Comparison of ENCODE assay signal across 13 cellular contexts in genomic region chr2:61419129-61419528, GRCh38. TPM values are rescaled to one million over a fixed set of nuclear protein-coding genes. Genes with fewer than 3 reads are reported as not detected.
DNase-seq lines count a peak whose midpoint lies in the region; ATAC-seq lines count a peak whose summit lies in the region.
"Had no signal": no experiment of that assay in that cellular context is flagged by ENCODE, and none has a peak within 500 bp of the region (broad histone marks: within the 10 kb centered on the region; RNA-seq: fewer than 3 reads in every experiment).

No MANE protein-coding gene starts in this region.

- no peaks in the 10 kb centered on the region for H3K9me3 Mint-ChIP-seq in activated CD8-positive, alpha-beta memory T cell treated with anti-CD3 and anti-CD28 coated beads, Interleukin-2, amount 10 ng/mL, durations not matched to agents 7 days and 5 days (ENCODE audit: low read depth)
- H3K9me3 Mint-ChIP-seq in activated CD4-positive, alpha-beta memory T cell treated with anti-CD3 and anti-CD28 coated beads, Interleukin-2, amount 10 ng/mL, durations not matched to agents 7 days and 5 days = no peaks in the 10 kb centered on the region
- no peaks in the 10 kb centered on the region for H3K9me3 Mint-ChIP-seq in naive thymus-derived CD4-positive, alpha-beta T cell

- no peaks in the 10 kb centered on the region for H3K27me3 ChIP-seq in naive thymus-derived CD4-positive, alpha-beta T cell (ENCODE audit: control insufficient read depth in 2 of 2, insufficient read depth in 2 of 2, low read length in 2 of 2)
- H3K27me3 ChIP-seq: ascending aorta, pancreas, thyroid gland had no signal

- peak; percentile 70 for DNase-seq in activated CD8-positive, alpha-beta memory T cell treated with anti-CD3 and anti-CD28 coated beads, Interleukin-2, amount 10 ng/mL, durations not matched to agents 7 days and 5 days
- no peak for DNase-seq in activated CD8-positive, alpha-beta memory T cell treated with anti-CD3 and anti-CD28 coated beads, Interleukin-2, amount 50 U/mL, for 4 hours
- DNase-seq in activated CD4-positive, alpha-beta memory T cell treated with anti-CD3 and anti-CD28 coated beads, Interleukin-2, amount 10 ng/mL, durations not matched to agents 7 days and 5 days = peak; percentile 55
- DNase-seq in naive thymus-derived CD4-positive, alpha-beta T cell = no peak
- DNase-seq in activated effector memory CD4-positive, alpha-beta T cell treated with Interleukin-2 at 50 U/mL for 16 hours = no peak
- DNase-seq in Right ventricle myocardium inferior (ENCODE audit: missing footprints) = no peak
- DNase-seq: NCI-H2081, pancreas, T1000, thyroid gland had no signal

- H3K27ac ChIP-seq in naive thymus-derived CD4-positive, alpha-beta T cell (ENCODE audit: low read depth, low read length) = no peak overlapping the region
- H3K27ac ChIP-seq: ascending aorta, pancreas, thyroid gland had no signal

- no peak overlapping the region for H3K27ac Mint-ChIP-seq in activated CD8-positive, alpha-beta memory T cell treated with anti-CD3 and anti-CD28 coated beads, Interleukin-2, amount 10 ng/mL, durations not matched to agents 7 days and 5 days
- H3K27ac Mint-ChIP-seq in activated CD4-positive, alpha-beta memory T cell treated with anti-CD3 and anti-CD28 coated beads, Interleukin-2, amount 10 ng/mL, durations not matched to agents 7 days and 5 days = no peak overlapping the region
- no peak overlapping the region for H3K27ac Mint-ChIP-seq in naive thymus-derived CD4-positive, alpha-beta T cell

- CTCF ChIA-PET in activated CD8-positive, alpha-beta memory T cell treated with anti-CD3 and anti-CD28 coated beads, Interleukin-2, amount 10 ng/mL, durations not matched to agents 7 days and 5 days (lab: Charles Lee) = interaction anchor here (0.9 to 1.8 kb wide), 3 partner anchors 13 to 120 kb away, joined by 3 to 4 read pairs (median 3); no protein-coding TSS in a partner anchor
- CTCF ChIA-PET in activated CD4-positive, alpha-beta memory T cell treated with anti-CD3 and anti-CD28 coated beads, Interleukin-2, amount 10 ng/mL, durations not matched to agents 7 days and 5 days (lab: Charles Lee) = interaction anchor here (0.6 to 4.6 kb wide), 7 partner anchors 8 to 142 kb away, joined by 3 to 22 read pairs (median 3); no protein-coding TSS in a partner anchor
- CTCF ChIA-PET in naive thymus-derived CD4-positive, alpha-beta T cell (lab: Charles Lee) = interaction anchor here (0.7 kb wide), 1 partner anchor 58 kb away, joined by 5 read pairs; no protein-coding TSS in a partner anchor

- H3K4me3 ChIP-seq in naive thymus-derived CD4-positive, alpha-beta T cell (ENCODE audit: low read length) = no peak overlapping the region
- H3K4me3 ChIP-seq: ascending aorta, pancreas, thyroid gland had no signal

- ATAC-seq in activated CD8-positive, alpha-beta memory T cell treated with anti-CD3 and anti-CD28 coated beads, Interleukin-2, amount 10 ng/mL, durations not matched to agents 7 days and 5 days = peak; percentile 77
- ATAC-seq in GM21528 (IDR thresholded peaks at IDR 0.05; ENCODE audit: low FRiP score, unreplicated experiment) (peak; percentile 57), GM18870 (IDR thresholded peaks at IDR 0.05; ENCODE audit: unreplicated experiment) (no peak), Right ventricle myocardium inferior (no peak)
- ATAC-seq in naive thymus-derived CD4-positive, alpha-beta T cell = peak; percentile 37

- H3K4me3 Mint-ChIP-seq in activated CD8-positive, alpha-beta memory T cell treated with anti-CD3 and anti-CD28 coated beads, Interleukin-2, amount 10 ng/mL, durations not matched to agents 7 days and 5 days = no peak overlapping the region
- no peak overlapping the region for H3K4me3 Mint-ChIP-seq in activated CD4-positive, alpha-beta memory T cell treated with anti-CD3 and anti-CD28 coated beads, Interleukin-2, amount 10 ng/mL, durations not matched to agents 7 days and 5 days
- H3K4me3 Mint-ChIP-seq in naive thymus-derived CD4-positive, alpha-beta T cell = peak overlapping the region in 1 of 10 donors; percentile 16

- peaks cover 1% of the 10 kb centered on the region for H3K36me3 Mint-ChIP-seq in activated CD8-positive, alpha-beta memory T cell treated with anti-CD3 and anti-CD28 coated beads, Interleukin-2, amount 10 ng/mL, durations not matched to agents 7 days and 5 days
- H3K36me3 Mint-ChIP-seq in activated CD4-positive, alpha-beta memory T cell treated with anti-CD3 and anti-CD28 coated beads, Interleukin-2, amount 10 ng/mL, durations not matched to agents 7 days and 5 days (ENCODE audit: low read depth) = peaks cover 8% of the 10 kb centered on the region
- peaks cover 0 to 8% (median 4%) of the 10 kb centered on the region in 5 donors for H3K36me3 Mint-ChIP-seq in naive thymus-derived CD4-positive, alpha-beta T cell

- POLR2A ChIA-PET in activated CD4-positive, alpha-beta memory T cell treated with anti-CD3 and anti-CD28 coated beads, Interleukin-2, amount 10 ng/mL, durations not matched to agents 7 days and 5 days (lab: Charles Lee) = interaction anchor here (1.0 to 1.7 kb wide), 3 partner anchors 17 to 242 kb away, joined by 3 to 5 read pairs (median 4); no protein-coding TSS in a partner anchor
- POLR2A ChIA-PET in naive thymus-derived CD4-positive, alpha-beta T cell (lab: Charles Lee) = interaction anchor here (1.1 kb wide), 1 partner anchor 111 kb away, joined by 5 read pairs; no protein-coding TSS in a partner anchor

- H3K27me3 Mint-ChIP-seq in activated CD8-positive, alpha-beta memory T cell treated with anti-CD3 and anti-CD28 coated beads, Interleukin-2, amount 10 ng/mL, durations not matched to agents 7 days and 5 days = no peaks in the 10 kb centered on the region
- H3K27me3 Mint-ChIP-seq in activated CD4-positive, alpha-beta memory T cell treated with anti-CD3 and anti-CD28 coated beads, Interleukin-2, amount 10 ng/mL, durations not matched to agents 7 days and 5 days = no peaks in the 10 kb centered on the region
- H3K27me3 Mint-ChIP-seq in naive thymus-derived CD4-positive, alpha-beta T cell = no peaks in the 10 kb centered on the region

- H3K9me3 ChIP-seq in naive thymus-derived CD4-positive, alpha-beta T cell (ENCODE audit: control insufficient read depth in 2 of 3, low read length in 3 of 3) = no peaks in the 10 kb centered on the region
- H3K9me3 ChIP-seq: ascending aorta, pancreas, thyroid gland had no signal

- H3K36me3 ChIP-seq in naive thymus-derived CD4-positive, alpha-beta T cell (ENCODE audit: control insufficient read depth in 2 of 3, insufficient read depth in 3 of 3, low read length in 3 of 3) = peaks cover 0 to 13% (median 0%) of the 10 kb centered on the region in 3 experiments
- H3K36me3 ChIP-seq: ascending aorta, pancreas, thyroid gland had no signal

- H3K4me1 ChIP-seq in naive thymus-derived CD4-positive, alpha-beta T cell (ENCODE audit: control insufficient read depth in 2 of 2, insufficient read depth in 2 of 2, low read length in 2 of 2) = peaks cover 20 to 29% of the 10 kb centered on the region in 2 donors

- H3K4me1 Mint-ChIP-seq in activated CD8-positive, alpha-beta memory T cell treated with anti-CD3 and anti-CD28 coated beads, Interleukin-2, amount 10 ng/mL, durations not matched to agents 7 days and 5 days = peaks cover 36% of the 10 kb centered on the region
- H3K4me1 Mint-ChIP-seq in activated CD4-positive, alpha-beta memory T cell treated with anti-CD3 and anti-CD28 coated beads, Interleukin-2, amount 10 ng/mL, durations not matched to agents 7 days and 5 days = peaks cover 33% of the 10 kb centered on the region
- peaks cover 34 to 71% (median 58%) of the 10 kb centered on the region in 7 donors for H3K4me1 Mint-ChIP-seq in naive thymus-derived CD4-positive, alpha-beta T cell

- intact Hi-C loops in naive thymus-derived CD4-positive, alpha-beta T cell (cut with micrococcal nuclease) = no loop called here
- intact Hi-C loops in Right ventricle myocardium inferior (cut with DNase I) = no loop called here

RNA-seq across cellular contexts. Expression of gene USP34, which starts 51.8 kb away (rescaled TPM):
- 10 to 100 TPM; 70.3 to 93.7 TPM for total RNA-seq in activated CD8-positive, alpha-beta memory T cell treated with anti-CD3 and anti-CD28 coated beads, Interleukin-2, amount 10 ng/mL, durations not matched to agents 7 days and 5 days
- total RNA-seq in activated CD4-positive, alpha-beta memory T cell treated with anti-CD3 and anti-CD28 coated beads, Interleukin-2, amount 10 ng/mL, durations not matched to agents 7 days and 5 days = 10 to 100 TPM; 77.5 to 79.4 TPM
- 100 to 1,000 TPM; 109 to 186 (median 165) TPM for total RNA-seq in naive thymus-derived CD4-positive, alpha-beta T cell
- polyA plus RNA-seq in naive thymus-derived CD4-positive, alpha-beta T cell = 10 to 100 TPM; 15.3 to 20.4 TPM
- 45.7 TPM for total RNA-seq in Right ventricle myocardium inferior

Comparison
In these comparisons a context has a peak if more than half of its experiments do, and no peak if none do; other contexts are left out.
1. DNase-seq: peak in activated CD8-positive, alpha-beta memory T cell treated with anti-CD3 and anti-CD28 coated beads, Interleukin-2, amount 10 ng/mL, durations not matched to agents 7 days and 5 days (single experiment) and activated CD4-positive, alpha-beta memory T cell treated with anti-CD3 and anti-CD28 coated beads, Interleukin-2, amount 10 ng/mL, durations not matched to agents 7 days and 5 days (single experiment); none in activated CD8-positive, alpha-beta memory T cell treated with anti-CD3 and anti-CD28 coated beads, Interleukin-2, amount 50 U/mL, for 4 hours (single experiment), naive thymus-derived CD4-positive, alpha-beta T cell (0 of 9), activated effector memory CD4-positive, alpha-beta T cell treated with Interleukin-2 at 50 U/mL for 16 hours (single experiment) and Right ventricle myocardium inferior (single experiment).
2. ATAC-seq: peak in activated CD8-positive, alpha-beta memory T cell treated with anti-CD3 and anti-CD28 coated beads, Interleukin-2, amount 10 ng/mL, durations not matched to agents 7 days and 5 days (single experiment), GM21528 (single experiment) and naive thymus-derived CD4-positive, alpha-beta T cell (single experiment); none in GM18870 (single experiment) and Right ventricle myocardium inferior (single experiment).